ENCODE assay signal across 8 cellular contexts in genomic region chr10:24901686-24902399, GRCh38. TPM values are rescaled to one million over a fixed set of nuclear protein-coding genes. Genes with fewer than 3 reads are reported as not detected.
DNase-seq lines count a peak whose midpoint lies in the region; ATAC-seq and TF ChIP-seq lines count a peak whose summit lies in the region.

No MANE protein-coding gene starts in this region.

- H3K27ac Mint-ChIP-seq in T-cell = peak overlapping the region; percentile 47 to 79

- POLR2A ChIA-PET in T-cell (lab: Charles Lee) = interaction anchor here in 1 of 2 donors (0.7 kb wide), 1 partner anchor 267 kb away, joined by 5 read pairs; no protein-coding TSS in a partner anchor

- CTCF ChIA-PET in T-cell (lab: Charles Lee) = no interaction called here

- ATAC-seq in GM18861 (IDR thresholded peaks at IDR 0.05; ENCODE audit: unreplicated experiment) = peak; percentile 44
- peak; percentile 42 for ATAC-seq in HG03066 (IDR thresholded peaks at IDR 0.05; ENCODE audit: low read depth, unreplicated experiment)
- ATAC-seq in T-cell (replicated peaks in 1 of 4) = no peak

- H3K4me3 ChIP-seq in AG10803 (ENCODE audit: low read length) (no peak overlapping the region), fibroblast of villous mesenchyme (ENCODE audit: low read depth, low read length) (no peak overlapping the region)

- H3K4me1 Mint-ChIP-seq in T-cell = peaks cover 34 to 42% (median 36%) of the 10 kb centered on the region in 3 donors

- DNase-seq in AG10803 (ENCODE audit: low read depth) = peak; percentile 92
- no peak for DNase-seq in T-cell
- DNase-seq in fibroblast of villous mesenchyme (ENCODE audit: low read depth) = peak; percentile 86
- peak; percentile 12 for DNase-seq in retina
- no peak for DNase-seq in OCI-M2 (lab: John Stamatoyannopoulos, UW; ENCODE audit: unreplicated experiment)
- no peak for DNase-seq in NCI-H524 treated with DMSO at 0.1 percent for 48 hours (lab: John Stamatoyannopoulos, UW)

- H3K9me3 Mint-ChIP-seq in T-cell = no peaks in the 10 kb centered on the region

- peaks cover 5% of the 10 kb centered on the region for H3K36me3 Mint-ChIP-seq in T-cell

- no peak for TF ChIP-seq CTCF in AG10803 (conservative IDR thresholded peaks at IDR 0.05; ENCODE audit: low read length)
- TF ChIP-seq CTCF in fibroblast of villous mesenchyme (IDR thresholded peaks at IDR 0.05; ENCODE audit: insufficient read depth, low read depth, low read length) = no peak

- H3K4me3 Mint-ChIP-seq in T-cell = peak overlapping the region in 1 of 3 donors; percentile 27

- no peaks in the 10 kb centered on the region for H3K27me3 Mint-ChIP-seq in T-cell

RNA-seq across cellular contexts. Expression of gene PRTFDC1, which starts 50.6 kb away (rescaled TPM):
- total RNA-seq in T-cell (1 to 10 TPM in 1 of 5 donors, under 1 TPM in 4; 0.43 to 1.5 (median 0.76) TPM), fibroblast of villous mesenchyme (13.4 and 14.8 TPM in 2 replicates)

Comparison
In these comparisons a context has a peak if more than half of its experiments do, and no peak if none do; other contexts are left out.
1. DNase-seq: peak in AG10803 (single experiment), fibroblast of villous mesenchyme (single experiment) and retina (single experiment); none in T-cell (0 of 34), OCI-M2 (single experiment) and NCI-H524 treated with DMSO at 0.1 percent for 48 hours (single experiment).
2. ATAC-seq: peak in GM18861 (single experiment) and HG03066 (single experiment); none in T-cell (0 of 4).